ENCODE assay signal across 29 cellular contexts in genomic region chr2:121855456-121855985, GRCh38.
"Had no signal": no experiment of that assay in that cellular context is flagged by ENCODE, and none has a peak within 500 bp of the region (broad histone marks: within the 10 kb centered on the region; RNA-seq: fewer than 3 reads in every experiment).

No MANE protein-coding gene starts in this region.

- H3K27me3 ChIP-seq: ascending aorta, cardiac muscle cell had no signal

- H3K36me3 ChIP-seq: ascending aorta, breast epithelium, cardiac muscle cell had no signal

- H3K9me3 ChIP-seq: ascending aorta, breast epithelium had no signal

- ATAC-seq: activated naive CD4-positive, alpha-beta T cell treated with anti-CD3 and anti-CD28 coated beads, Interleukin-2, amount 50 U/mL, for 72 hours; activated T-cell treated with anti-CD3 and anti-CD28 coated beads, Interleukin-2, amount 50 U/mL, for 72 hours; esophagus mucosa; T-helper 17 cell; WTC11 had no signal

- DNase-seq: activated CD4-positive, alpha-beta memory T cell treated with anti-CD3 and anti-CD28 coated beads, Interleukin-2, amount 10 ng/mL, durations not matched to agents 7 days and 5 days; activated CD4-positive, alpha-beta T cell treated with anti-CD3 and anti-CD28 coated beads for 1 hour; activated CD4-positive, alpha-beta T cell treated with anti-CD3 and anti-CD28 coated beads for 4 hours; activated CD4-positive, alpha-beta T cell treated with anti-CD3 and anti-CD28 coated beads, Interleukin-2, amount 10 ng/mL, durations not matched to agents 7 days and 5 days; activated CD4-positive, alpha-beta T cell treated with anti-CD3 and anti-CD28 coated beads, Interleukin-2, amount 50 U/mL, for 4 hours; activated CD8-positive, alpha-beta memory T cell treated with anti-CD3 and anti-CD28 coated beads, Interleukin-2, amount 50 U/mL, for 48 hours; activated gamma-delta T cell; activated naive CD4-positive, alpha-beta T cell; activated naive CD4-positive, alpha-beta T cell treated with anti-CD3 and anti-CD28 coated beads, Interleukin-2, amount 10 ng/mL, durations not matched to agents 7 days and 5 days; activated naive CD8-positive, alpha-beta T cell treated with anti-CD3 and anti-CD28 coated beads, Interleukin-2, amount 10 ng/mL, durations not matched to agents 7 days and 5 days; activated T-cell treated with anti-CD3 and anti-CD28 coated beads for 4 hours; activated T-cell treated with anti-CD3 and anti-CD28 coated beads, Interleukin-2, amount 50 U/mL, for 24 hours; activated T-cell treated with anti-CD3 and anti-CD28 coated beads, Interleukin-2, amount 50 U/mL, for 72 hours; dorsolateral prefrontal cortex; effector memory CD4-positive, alpha-beta T cell; endodermal cell; foreskin fibroblast; head of caudate nucleus; T-helper 1 cell; T-helper 17 cell; T1000 had no signal

- H3K27ac ChIP-seq: ascending aorta, breast epithelium, cardiac muscle cell, coronary artery, dorsolateral prefrontal cortex, VCaP had no signal

- H3K4me3 ChIP-seq: ascending aorta, breast epithelium, cardiac muscle cell, coronary artery, dorsolateral prefrontal cortex had no signal

- H3K4me1 ChIP-seq: ascending aorta, breast epithelium had no signal
